In genomic region chr1:8584316-8584715, GRCh38 we compare ENCODE assay signal across 1 cellular context.
TF ChIP-seq lines count a peak whose summit lies in the region.

No MANE protein-coding gene starts in this region.

TF ChIP-seq in WTC11, 78 proteins besides CTCF, POLR2A, EP300 and RAD21 (continued from another document):
- TF ChIP-seq ARID4B (CRISPR knock-in tag; IDR thresholded peaks at IDR 0.05; ENCODE audit: borderline replicate concordance): no peak
- no peak for TF ChIP-seq CDX4 (CRISPR knock-in tag; IDR thresholded peaks at IDR 0.05; ENCODE audit: borderline replicate concordance)
- no peak for TF ChIP-seq CBFB (CRISPR knock-in tag; IDR thresholded peaks at IDR 0.05; ENCODE audit: low read depth)
- no peak for TF ChIP-seq SMAD4 (CRISPR knock-in tag; IDR thresholded peaks at IDR 0.05)
- TF ChIP-seq, protein P1, sequence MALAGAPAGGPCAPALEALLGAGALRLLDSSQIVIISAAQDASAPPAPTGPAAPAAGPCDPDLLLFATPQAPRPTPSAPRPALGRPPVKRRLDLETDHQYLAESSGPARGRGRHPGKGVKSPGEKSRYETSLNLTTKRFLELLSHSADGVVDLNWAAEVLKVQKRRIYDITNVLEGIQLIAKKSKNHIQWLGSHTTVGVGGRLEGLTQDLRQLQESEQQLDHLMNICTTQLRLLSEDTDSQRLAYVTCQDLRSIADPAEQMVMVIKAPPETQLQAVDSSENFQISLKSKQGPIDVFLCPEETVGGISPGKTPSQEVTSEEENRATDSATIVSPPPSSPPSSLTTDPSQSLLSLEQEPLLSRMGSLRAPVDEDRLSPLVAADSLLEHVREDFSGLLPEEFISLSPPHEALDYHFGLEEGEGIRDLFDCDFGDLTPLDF (CRISPR knock-in tag; IDR thresholded peaks at IDR 0.05): no peak
